ENCODE assay signal across 10 cellular contexts in the genomic region with DNA sequence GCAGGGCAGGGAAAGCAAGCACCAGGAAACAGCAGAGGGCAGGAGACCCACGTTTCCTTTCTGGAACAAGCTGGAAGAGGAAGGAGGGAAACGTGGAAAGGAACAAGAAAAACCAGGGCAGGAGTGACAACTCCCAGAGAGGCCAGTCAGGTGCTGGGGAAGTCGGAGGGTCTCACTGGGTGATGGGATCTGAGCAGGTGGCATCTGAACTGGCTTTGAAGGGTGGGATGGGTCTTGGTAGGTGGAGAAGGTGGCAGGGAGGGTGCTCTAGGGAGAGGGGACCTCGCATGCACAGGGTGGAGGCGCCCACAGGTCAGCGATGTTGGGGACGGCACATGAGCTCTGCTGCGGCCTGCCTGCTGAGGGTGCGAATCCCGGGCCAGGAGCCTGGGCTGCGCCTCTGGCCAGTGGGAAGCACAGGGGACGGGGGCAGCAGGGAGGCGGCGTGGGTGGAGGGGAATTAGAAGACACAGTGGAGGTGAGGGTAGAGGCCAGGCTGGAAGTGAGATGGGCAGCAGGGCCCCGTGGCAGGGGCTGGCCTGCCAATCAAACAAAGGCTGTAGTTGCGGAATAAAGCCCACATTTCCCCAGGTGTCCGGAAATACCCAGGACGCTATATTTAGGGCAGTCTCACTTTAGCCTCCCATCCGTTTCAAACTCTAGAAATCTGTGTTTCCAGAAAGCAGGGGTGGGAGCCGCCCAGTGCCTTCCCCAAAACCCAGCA. TPM values are rescaled to one million over a fixed set of nuclear protein-coding genes. Genes with fewer than 3 reads are reported as not detected.
A peak's percentile ranks its signal among the peaks of the same experiment; 100 is the strongest.
DNase-seq lines count a peak whose midpoint lies in the region; ATAC-seq, FAIRE-seq and TF ChIP-seq lines count a peak whose summit lies in the region.
"Not testable (repeated sequence)": the region's sequence is repeated elsewhere in the genome, so short reads cannot be mapped to it uniquely, and the experiment has no call there.
"Had no signal": no experiment of that assay in that cellular context is flagged by ENCODE, and none has a peak within 500 bp of the region (broad histone marks: within the 10 kb centered on the region; RNA-seq: fewer than 3 reads in every experiment).

No MANE protein-coding gene starts in this region.

- TF ChIP-seq POLR2A in GM12891 (IDR thresholded peaks at IDR 0.05; ENCODE audit: low read depth, low read length), result not testable (repeated sequence)

- H3K4me3 Mint-ChIP-seq in IgD-negative memory B cell, result peak overlapping the region in 3 of 4 donors; percentile 44 to 82 (median 71)
- H3K4me3 Mint-ChIP-seq in natural killer cell, result not testable (repeated sequence)

- H3K4me3 ChIP-seq in upper lobe of right lung, result not testable (repeated sequence)

- H3K36me3 ChIP-seq in upper lobe of right lung, result not testable (repeated sequence)

- H3K9me3 Mint-ChIP-seq in IgD-negative memory B cell, natural killer cell: not testable (repeated sequence)

- ATAC-seq in GM19395 (IDR thresholded peaks at IDR 0.05; ENCODE audit: unreplicated experiment) (peak; percentile 51), HG02623 (IDR thresholded peaks at IDR 0.05; ENCODE audit: unreplicated experiment) (peak; percentile 39), HG03097 (IDR thresholded peaks at IDR 0.05; ENCODE audit: low FRiP score, unreplicated experiment) (peak; percentile 24), esophagus mucosa (peak; percentile 8), natural killer cell (peak in 1 of 3 donors; percentile 19), upper lobe of right lung (peak; percentile 13)

- H3K27ac Mint-ChIP-seq in IgD-negative memory B cell, result peak overlapping the region in 2 of 3 donors; percentile 71 to 89
- H3K27ac Mint-ChIP-seq in natural killer cell, result peak overlapping the region; percentile 67 to 73

- intact Hi-C loops in natural killer cell (cut with micrococcal nuclease); upper lobe of right lung (cut with DNase I): not testable (repeated sequence)

- not testable (repeated sequence) for DNase-seq in GM12891 (ENCODE audit: insufficient read length, low spot score); natural killer cell; upper lobe of right lung

- H3K4me1 Mint-ChIP-seq in IgD-negative memory B cell (peaks cover 0 to 22% (median 4%) of the 10 kb centered on the region in 3 donors), natural killer cell (peaks cover 5 to 18% of the 10 kb centered on the region in 2 donors)

- not testable (repeated sequence) for H3K27me3 ChIP-seq in upper lobe of right lung

- H3K9me3 ChIP-seq in upper lobe of right lung, result not testable (repeated sequence)

- not testable (repeated sequence) for H3K4me1 ChIP-seq in upper lobe of right lung

- not testable (repeated sequence) for H3K27me3 Mint-ChIP-seq in IgD-negative memory B cell; natural killer cell (ENCODE audit: low read depth in 2 of 2)

- TF ChIP-seq CTCF in natural killer cell (IDR thresholded peaks at IDR 0.05); upper lobe of right lung (IDR thresholded peaks at IDR 0.05): not testable (repeated sequence)

- FAIRE-seq in GM12891 (lab: Jason Lieb, UNC), result peak; percentile 92

- H3K27ac ChIP-seq in upper lobe of right lung, result not testable (repeated sequence)

- not testable (repeated sequence) for H3K36me3 Mint-ChIP-seq in IgD-negative memory B cell, natural killer cell

RNA-seq across cellular contexts. Expression of a gene that starts 4.7 kb away (rescaled TPM):
- polyA plus RNA-seq in GM12891 (2012; ENCODE audit: low read depth, missing spikeins), result 1.7 TPM
- 0.93 TPM for polyA plus RNA-seq in IgD-negative memory B cell
- 0.20 TPM for total RNA-seq in esophagus mucosa
- 1 to 10 TPM in 2 of 3 donors, under 1 TPM in 1; 0.42 to 2.2 (median 1.9) TPM for total RNA-seq in natural killer cell
- 0.43 TPM for total RNA-seq in upper lobe of right lung
- total RNA-seq: A673 had no signal

RNA-seq across cellular contexts. Expression of a gene that starts 12.8 kb away (rescaled TPM):
- 0.21 TPM for polyA plus RNA-seq in GM12891 (2012; ENCODE audit: low read depth, missing spikeins)
- 0.14 TPM for polyA plus RNA-seq in IgD-negative memory B cell
- 0.60 TPM for total RNA-seq in esophagus mucosa
- 1 to 10 TPM; 2.8 to 4.3 (median 3.6) TPM for total RNA-seq in natural killer cell
- 2.7 TPM for total RNA-seq in upper lobe of right lung
- total RNA-seq: IMR-90 had no signal
- polyA plus RNA-seq: IMR-90 had no signal

RNA-seq across cellular contexts. Expression of a gene that starts 37.2 kb away (rescaled TPM):
- 47.6 TPM for polyA plus RNA-seq in GM12891 (2012; ENCODE audit: low read depth, missing spikeins)
- polyA plus RNA-seq in IgD-negative memory B cell, result 83.7 TPM
- total RNA-seq in esophagus mucosa (43.8 TPM), natural killer cell (10 to 100 TPM; 44.3 to 62.8 (median 59.8) TPM), upper lobe of right lung (36.5 TPM)
